In the genomic region with DNA sequence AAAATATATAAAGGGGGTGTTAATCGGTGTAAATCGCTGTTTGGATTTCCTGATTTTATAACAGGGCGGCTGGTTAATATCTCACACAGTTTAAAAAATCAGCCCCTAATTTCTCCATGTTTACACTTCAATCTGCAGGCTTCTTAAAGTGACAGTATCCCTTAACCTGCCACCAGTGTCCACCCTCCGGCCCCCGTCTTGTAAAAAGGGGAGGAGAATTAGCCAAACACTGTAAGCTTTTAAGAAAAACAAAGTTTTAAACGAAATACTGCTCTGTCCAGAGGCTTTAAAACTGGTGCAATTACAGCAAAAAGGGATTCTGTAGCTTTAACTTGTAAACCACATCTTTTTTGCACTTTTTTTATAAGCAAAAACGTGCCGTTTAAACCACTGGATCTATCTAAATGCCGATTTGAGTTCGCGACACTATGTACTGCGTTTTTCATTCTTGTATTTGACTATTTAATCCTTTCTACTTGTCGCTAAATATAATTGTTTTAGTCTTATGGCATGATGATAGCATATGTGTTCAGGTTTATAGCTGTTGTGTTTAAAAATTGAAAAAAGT, we compare ENCODE assay signal across 8 cellular contexts. TPM values are rescaled to one million over a fixed set of nuclear protein-coding genes. Genes with fewer than 3 reads are reported as not detected.
DNase-seq lines count a peak whose midpoint lies in the region; ATAC-seq and TF ChIP-seq lines count a peak whose summit lies in the region.

No MANE protein-coding gene starts in this region.

- H3K9me3 ChIP-seq in right cardiac atrium (ENCODE audit: control insufficient read depth, low read length): no peaks in the 10 kb centered on the region

- peak overlapping the region; percentile 29 for H3K4me3 Mint-ChIP-seq in stimulated activated memory B cell treated with anti-CD40 and anti-IgM and Interleukin-4, amounts not matched to agents 10 μg/mL and 1 μg/mL and 100 μg/mL, for 72 hours

- no peak for TF ChIP-seq CTCF in VCaP (conservative IDR thresholded peaks at IDR 0.05)

- H3K27ac Mint-ChIP-seq in stimulated activated memory B cell treated with anti-CD40 and anti-IgM and Interleukin-4, amounts not matched to agents 10 μg/mL and 1 μg/mL and 100 μg/mL, for 72 hours: no peak overlapping the region

- ATAC-seq in right cardiac atrium: no peak
- no peak for ATAC-seq in stimulated activated memory B cell treated with anti-CD40 and anti-IgM and Interleukin-4, amounts not matched to agents 10 μg/mL and 1 μg/mL and 100 μg/mL, for 72 hours

- peaks cover 19% of the 10 kb centered on the region for H3K4me1 Mint-ChIP-seq in stimulated activated memory B cell treated with anti-CD40 and anti-IgM and Interleukin-4, amounts not matched to agents 10 μg/mL and 1 μg/mL and 100 μg/mL, for 72 hours

- peaks cover 2% of the 10 kb centered on the region for H3K4me1 ChIP-seq in right cardiac atrium (ENCODE audit: control insufficient read depth, insufficient read depth, low read length)

- no peaks in the 10 kb centered on the region for H3K36me3 Mint-ChIP-seq in stimulated activated memory B cell treated with anti-CD40 and anti-IgM and Interleukin-4, amounts not matched to agents 10 μg/mL and 1 μg/mL and 100 μg/mL, for 72 hours

- H3K9me3 Mint-ChIP-seq in stimulated activated memory B cell treated with anti-CD40 and anti-IgM and Interleukin-4, amounts not matched to agents 10 μg/mL and 1 μg/mL and 100 μg/mL, for 72 hours: no peaks in the 10 kb centered on the region

- H3K27me3 Mint-ChIP-seq in stimulated activated memory B cell treated with anti-CD40 and anti-IgM and Interleukin-4, amounts not matched to agents 10 μg/mL and 1 μg/mL and 100 μg/mL, for 72 hours: peaks cover 18% of the 10 kb centered on the region

- H3K27me3 ChIP-seq in right cardiac atrium (ENCODE audit: control insufficient read depth, insufficient read depth): no peaks in the 10 kb centered on the region

- peak overlapping the region; percentile 98 for H3K27ac ChIP-seq in VCaP
- H3K27ac ChIP-seq in right cardiac atrium (ENCODE audit: low read length): no peak overlapping the region

- 2% methylated on average over 13 of the region's 13 CpGs for WGBS in right cardiac atrium

- H3K4me3 ChIP-seq in right cardiac atrium (ENCODE audit: low read length): peak overlapping the region; percentile 70

- intact Hi-C loops in right cardiac atrium (cut with DNase I): loop anchor here in 2 of 4 donors (10.0 kb wide), 1 partner anchor 547 kb away; no protein-coding TSS in a partner anchor

- DNase-seq in DMS 273 (lab: John Stamatoyannopoulos, UW; ENCODE audit: unreplicated experiment) (peak; percentile 43), DMS 273 treated with DMSO at 0.1 percent for 48 hours (lab: John Stamatoyannopoulos, UW) (no peak), right cardiac atrium (no peak), SW480 (ENCODE audit: low spot score) (no peak), NCI-H1694 treated with DMSO at 0.1 percent for 48 hours (lab: John Stamatoyannopoulos, UW) (no peak)
- no peak for DNase-seq in activated effector memory CD4-positive, alpha-beta T cell treated with Interleukin-2 at 50 U/mL for 16 hours

RNA-seq across cellular contexts. Expression of a gene that starts 4.2 kb away (rescaled TPM):
- total RNA-seq in right cardiac atrium: 1 to 10 TPM; 4.8 to 8.7 (median 6.6) TPM
- polyA plus RNA-seq in right cardiac atrium: 2.9 TPM
